Comparison of ENCODE assay signal across 11 cellular contexts in genomic region chr3:186640473-186640818, GRCh38. TPM values are rescaled to one million over a fixed set of nuclear protein-coding genes. Genes with fewer than 3 reads are reported as not detected.
A peak's percentile ranks its signal among the peaks of the same experiment; 100 is the strongest.
DNase-seq lines count a peak whose midpoint lies in the region; ATAC-seq and TF ChIP-seq lines count a peak whose summit lies in the region.
"Had no signal": no experiment of that assay in that cellular context is flagged by ENCODE, and none has a peak within 500 bp of the region (broad histone marks: within the 10 kb centered on the region; RNA-seq: fewer than 3 reads in every experiment).

No MANE protein-coding gene starts in this region.

- no peak overlapping the region for H4K91ac ChIP-seq in trophoblast cell (ENCODE audit: low read depth, low read length)

- H3K4me1 ChIP-seq in SJCRH30 (no peaks in the 10 kb centered on the region), trophoblast cell (ENCODE audit: control insufficient read depth in 1 of 2, insufficient read depth in 2 of 2, low read length in 2 of 2) (no peaks in the 10 kb centered on the region), tibial artery (peaks cover 0 to 9% (median 2%) of the 10 kb centered on the region in 4 donors)

- WGBS in trophoblast cell (ENCODE audit: extremely low coverage, insufficient coverage, insufficient read length) = no CpG with 5 or more reads among the region's 9 CpGs

- H3K14ac ChIP-seq in trophoblast cell (ENCODE audit: low read length) = no peak overlapping the region

- H3K79me2 ChIP-seq in trophoblast cell (ENCODE audit: control insufficient read depth, insufficient read depth, low read length, poor library complexity) = no peaks in the 10 kb centered on the region

- H3K4me3 Mint-ChIP-seq in stimulated activated memory B cell treated with anti-CD40 and anti-IgM and Interleukin-4, amounts not matched to agents 10 μg/mL and 1 μg/mL and 100 μg/mL, for 72 hours = no peak overlapping the region
- H3K4me3 Mint-ChIP-seq: activated T-helper 17 cell treated with anti-CD3 and anti-CD28 coated beads, Interleukin-2, amount 50 U/mL, for 72 hours had no signal

- H3K23ac ChIP-seq in trophoblast cell (ENCODE audit: low read length) = no peak overlapping the region

- H3K36me3 Mint-ChIP-seq in stimulated activated memory B cell treated with anti-CD40 and anti-IgM and Interleukin-4, amounts not matched to agents 10 μg/mL and 1 μg/mL and 100 μg/mL, for 72 hours = no peaks in the 10 kb centered on the region

- no peaks in the 10 kb centered on the region for H3K79me1 ChIP-seq in trophoblast cell (ENCODE audit: low read length)

- no peak overlapping the region for H3K4me2 ChIP-seq in trophoblast cell (ENCODE audit: low read length)

- no peaks in the 10 kb centered on the region for H3K9me3 ChIP-seq in SJCRH30 (replicated peaks)
- no peaks in the 10 kb centered on the region for H3K9me3 ChIP-seq in trophoblast cell (ENCODE audit: insufficient read depth, low read depth, low read length)
- no peaks in the 10 kb centered on the region for H3K9me3 ChIP-seq in tibial artery

- H2AK5ac ChIP-seq in trophoblast cell (ENCODE audit: low read length) = no peak overlapping the region

- no peak overlapping the region for H3K27ac Mint-ChIP-seq in stimulated activated memory B cell treated with anti-CD40 and anti-IgM and Interleukin-4, amounts not matched to agents 10 μg/mL and 1 μg/mL and 100 μg/mL, for 72 hours
- H3K27ac Mint-ChIP-seq: activated T-helper 17 cell treated with anti-CD3 and anti-CD28 coated beads, Interleukin-2, amount 50 U/mL, for 72 hours had no signal

- no peak overlapping the region for H2BK120ac ChIP-seq in trophoblast cell (ENCODE audit: insufficient read depth, low read length, poor library complexity)

- H3K27me3 ChIP-seq in SJCRH30 (no peaks in the 10 kb centered on the region), trophoblast cell (ENCODE audit: insufficient read depth, low read length) (no peaks in the 10 kb centered on the region), tibial artery (peaks cover 0 to 12% of the 10 kb centered on the region in 2 donors)

- H2BK12ac ChIP-seq in trophoblast cell (ENCODE audit: low read length) = no peak overlapping the region

- TF ChIP-seq CTCF in fibroblast of the aortic adventitia (IDR thresholded peaks at IDR 0.05; ENCODE audit: insufficient read depth, low read length) (no peak), tibial artery (IDR thresholded peaks at IDR 0.05) (no peak)

- DNase-seq in EL (peak; percentile 63), SJCRH30 (peak; percentile 26 to 30), fibroblast of the aortic adventitia (ENCODE audit: low read depth) (peak; percentile 35), trophoblast cell (peak; percentile 91 to 95), GM19240 (ENCODE audit: insufficient read length, low spot score) (no peak), tibial artery (no peak)
- no peak for DNase-seq in stimulated activated CD4-positive, alpha-beta T cell treated with anti-CD3 and anti-CD28 coated beads, Interleukin-15, amount 100 ng/mL, for 24 hours
- DNase-seq: H7, NCI-H1092 had no signal

- no peak overlapping the region for H3K27ac ChIP-seq in SJCRH30
- H3K27ac ChIP-seq in trophoblast cell (ENCODE audit: low read depth, low read length) = no peak overlapping the region
- no peak overlapping the region for H3K27ac ChIP-seq in tibial artery

- peaks cover 4% of the 10 kb centered on the region for H3K9me3 Mint-ChIP-seq in stimulated activated memory B cell treated with anti-CD40 and anti-IgM and Interleukin-4, amounts not matched to agents 10 μg/mL and 1 μg/mL and 100 μg/mL, for 72 hours
- H3K9me3 Mint-ChIP-seq: activated T-helper 17 cell treated with anti-CD3 and anti-CD28 coated beads, Interleukin-2, amount 50 U/mL, for 72 hours had no signal

- peaks cover 6% of the 10 kb centered on the region for H3K4me1 Mint-ChIP-seq in stimulated activated memory B cell treated with anti-CD40 and anti-IgM and Interleukin-4, amounts not matched to agents 10 μg/mL and 1 μg/mL and 100 μg/mL, for 72 hours
- H3K4me1 Mint-ChIP-seq: activated T-helper 17 cell treated with anti-CD3 and anti-CD28 coated beads, Interleukin-2, amount 50 U/mL, for 72 hours had no signal

- no peaks in the 10 kb centered on the region for H3K27me3 Mint-ChIP-seq in stimulated activated memory B cell treated with anti-CD40 and anti-IgM and Interleukin-4, amounts not matched to agents 10 μg/mL and 1 μg/mL and 100 μg/mL, for 72 hours

- intact Hi-C loops in tibial artery (cut with DNase I; ENCODE audit: low total_unique reads) = no loop called here

- no peak for ATAC-seq in stimulated activated memory B cell treated with anti-CD40 and anti-IgM and Interleukin-4, amounts not matched to agents 10 μg/mL and 1 μg/mL and 100 μg/mL, for 72 hours
- ATAC-seq: activated T-helper 17 cell treated with anti-CD3 and anti-CD28 coated beads, Interleukin-2, amount 50 U/mL, for 72 hours had no signal

- H4K12ac ChIP-seq in trophoblast cell (ENCODE audit: low read depth, low read length) = no peak overlapping the region

- no peak overlapping the region for H3K18ac ChIP-seq in trophoblast cell (ENCODE audit: low read length)

- no peak overlapping the region for H3K4ac ChIP-seq in trophoblast cell (ENCODE audit: low read depth, low read length)

- H2BK5ac ChIP-seq in trophoblast cell (ENCODE audit: low read depth, low read length, poor library complexity) = no peak overlapping the region

- no peak overlapping the region for H3K9ac ChIP-seq in trophoblast cell (ENCODE audit: low read length)

- H3K4me3 ChIP-seq in SJCRH30 = no peak overlapping the region
- H3K4me3 ChIP-seq in fibroblast of the aortic adventitia (ENCODE audit: low read depth, low read length) = no peak overlapping the region
- no peak overlapping the region for H3K4me3 ChIP-seq in trophoblast cell (ENCODE audit: low read depth, low read length)
- H3K4me3 ChIP-seq in tibial artery = no peak overlapping the region

- no peak overlapping the region for H4K8ac ChIP-seq in trophoblast cell (ENCODE audit: low read depth, low read length)

- H3K36me3 ChIP-seq in SJCRH30 = no peaks in the 10 kb centered on the region
- no peaks in the 10 kb centered on the region for H3K36me3 ChIP-seq in trophoblast cell (ENCODE audit: control insufficient read depth in 1 of 2, insufficient read depth in 2 of 2, low read length in 2 of 2)
- H3K36me3 ChIP-seq in tibial artery = no peaks in the 10 kb centered on the region

- H2AFZ ChIP-seq in trophoblast cell (ENCODE audit: insufficient read depth, low read length, poor library complexity) = no peak overlapping the region

RNA-seq across cellular contexts. Expression of gene FETUB, which starts 0.2 kb away (rescaled TPM):
- not detected in 2 replicates for total RNA-seq in SJCRH30 (2014; rRNA removed; shearing (Covaris generic))
- total RNA-seq in fibroblast of the aortic adventitia (ENCODE audit: low replicate concordance) = not detected in 2 replicates
- polyA plus RNA-seq in trophoblast cell (2013) = not detected in 2 replicates
- total RNA-seq: activated T-helper 17 cell treated with anti-CD3 and anti-CD28 coated beads, Interleukin-2, amount 50 U/mL, for 72 hours; H7 had no signal

RNA-seq across cellular contexts. Expression of gene HRG, which starts 25.4 kb away (rescaled TPM):
- not detected in 2 replicates for total RNA-seq in SJCRH30 (2014; rRNA removed; shearing (Covaris generic))
- not detected in 2 replicates for total RNA-seq in fibroblast of the aortic adventitia (ENCODE audit: low replicate concordance)
- polyA plus RNA-seq in trophoblast cell (2013) = 0.05 TPM in 1 of 2 replicates, not detected in the other
- total RNA-seq: activated T-helper 17 cell treated with anti-CD3 and anti-CD28 coated beads, Interleukin-2, amount 50 U/mL, for 72 hours had no signal

RNA-seq across cellular contexts. Expression of gene AHSG, which starts 27.6 kb away (rescaled TPM):
- not detected in 2 replicates for total RNA-seq in SJCRH30 (2014; rRNA removed; shearing (Covaris generic))
- total RNA-seq in fibroblast of the aortic adventitia (ENCODE audit: low replicate concordance) = not detected in 2 replicates
- not detected in 2 replicates for polyA plus RNA-seq in trophoblast cell (2013)
- total RNA-seq: activated T-helper 17 cell treated with anti-CD3 and anti-CD28 coated beads, Interleukin-2, amount 50 U/mL, for 72 hours; H7 had no signal

Comparison
In these comparisons a context has a peak if more than half of its experiments do, and no peak if none do; other contexts are left out.
1. DNase-seq: peak in EL (single experiment), SJCRH30 (2 of 2), fibroblast of the aortic adventitia (single experiment) and trophoblast cell (2 of 2); none in stimulated activated CD4-positive, alpha-beta T cell treated with anti-CD3 and anti-CD28 coated beads, Interleukin-15, amount 100 ng/mL, for 24 hours (single experiment), GM19240 (single experiment) and tibial artery (0 of 2).